8 cellular contexts compared by ENCODE assay signal in genomic region chr14:69543341-69544249, GRCh38. TPM values are rescaled to one million over a fixed set of nuclear protein-coding genes. Genes with fewer than 3 reads are reported as not detected.
DNase-seq lines count a peak whose midpoint lies in the region; TF ChIP-seq lines count a peak whose summit lies in the region.

No MANE protein-coding gene starts in this region.

- H3K9me3 ChIP-seq in BLaER1 treated with 17β-estradiol and CSF1 and Interleukin-3, amounts not matched to agents 10 nM and 100 nM (replicated peaks in 1 of 11) = peaks cover 0 to 10% (median 0%) of the 10 kb centered on the region in 11 experiments; a peak in 3 of 22 replicates
- H3K9me3 ChIP-seq in HEK293 (ENCODE audit: control insufficient read depth, insufficient read depth, low read depth, low read length) = no peaks in the 10 kb centered on the region

- peak overlapping the region in 2 of 11 experiments; percentile 2 to 31; a peak in 1 of 22 replicates for H3K9ac ChIP-seq in BLaER1 treated with 17β-estradiol and CSF1 and Interleukin-3, amounts not matched to agents 10 nM and 100 nM

- no peak overlapping the region for H3K4me3 ChIP-seq in BLaER1 treated with 17β-estradiol and CSF1 and Interleukin-3, amounts not matched to agents 10 nM and 100 nM
- H3K4me3 ChIP-seq in HEK293 (ENCODE audit: low read depth, low read length) (no peak overlapping the region), epithelial cell of esophagus (ENCODE audit: low read length) (no peak overlapping the region)

- intact Hi-C loops in posterior vena cava (cut with DNase I) = no loop called here

- H3K27ac ChIP-seq in BLaER1 treated with 17β-estradiol and CSF1 and Interleukin-3, amounts not matched to agents 10 nM and 100 nM = peak overlapping the region in 5 of 11 experiments; percentile 2 to 69 (median 41); a peak in 9 of 22 replicates
- no peak overlapping the region for H3K27ac ChIP-seq in HEK293 (ENCODE audit: extremely low read depth, low read depth, low read length)

- peaks cover 0 to 8% (median 0%) of the 10 kb centered on the region in 11 experiments; a peak in 2 of 22 replicates for H3K27me3 ChIP-seq in BLaER1 treated with 17β-estradiol and CSF1 and Interleukin-3, amounts not matched to agents 10 nM and 100 nM

- H3K36me3 ChIP-seq in BLaER1 treated with 17β-estradiol and CSF1 and Interleukin-3, amounts not matched to agents 10 nM and 100 nM = no peaks in the 10 kb centered on the region
- H3K36me3 ChIP-seq in HEK293 (ENCODE audit: control insufficient read depth in 2 of 2, insufficient read depth in 1 of 2, low read length in 2 of 2) = no peaks in the 10 kb centered on the region

- peaks cover 0 to 64% (median 28%) of the 10 kb centered on the region in 10 experiments; a peak in 17 of 20 replicates for H3K4me1 ChIP-seq in BLaER1 treated with 17β-estradiol and CSF1 and Interleukin-3, amounts not matched to agents 10 nM and 100 nM
- no peaks in the 10 kb centered on the region for H3K4me1 ChIP-seq in HEK293 (ENCODE audit: control insufficient read depth, insufficient read depth, low read length)

- no peaks in the 10 kb centered on the region for H4K20me1 ChIP-seq in BLaER1 treated with 17β-estradiol and CSF1 and Interleukin-3, amounts not matched to agents 10 nM and 100 nM

- H3K4me2 ChIP-seq in BLaER1 treated with 17β-estradiol and CSF1 and Interleukin-3, amounts not matched to agents 10 nM and 100 nM = peak overlapping the region in 10 of 11 experiments; percentile 17 to 85 (median 70); a peak in 18 of 22 replicates

- CTCF ChIA-PET in HEK293 (lab: Yijun Ruan, JAX) = interaction anchor here (0.6 to 5.5 kb wide), 5 partner anchors 8 to 240 kb away, joined by 3 to 34 read pairs (median 10); partner anchors contain the start of gene CCDC177

- DNase-seq in SKM-1 treated with dmso at 0.1 percent for 144 hours (lab: John Stamatoyannopoulos, UW; ENCODE audit: unreplicated experiment) = peak; percentile 59
- DNase-seq in epithelial cell of esophagus (ENCODE audit: low read depth) = peak; percentile 98
- peak; percentile 87 for DNase-seq in posterior vena cava (ENCODE audit: low spot score)
- no peak for DNase-seq in NCI-H1092 treated with DMSO at 0.1 percent for 48 hours (lab: John Stamatoyannopoulos, UW)
- no peak for DNase-seq in GF-D8 (lab: John Stamatoyannopoulos, UW)
- no peak for DNase-seq in OCI-M2 (lab: John Stamatoyannopoulos, UW; ENCODE audit: unreplicated experiment)

- TF ChIP-seq CTCF in HEK293 (tag by site-specific recombination; IDR thresholded peaks at IDR 0.05) (no peak), epithelial cell of esophagus (IDR thresholded peaks at IDR 0.05; ENCODE audit: insufficient read depth, low read depth, low read length, missing control alignments) (no peak)

- POLR2A ChIA-PET in HEK293 (lab: Yijun Ruan, JAX) = interaction anchor here (1.4 kb wide), 1 partner anchor 30 kb away, joined by 3 read pairs; no protein-coding TSS in a partner anchor

TF ChIP-seq in HEK293, 187 proteins besides CTCF, POLR2A, EP300 and RAD21:
- TF ChIP-seq ZBTB17 (tag by site-specific recombination; IDR thresholded peaks at IDR 0.05) = peak; percentile 37; the same call in 1 of the 2 replicates
- TF ChIP-seq ZNF692 (tag by site-specific recombination; IDR thresholded peaks at IDR 0.05) = 0 out of 2 replicates have a peak, but pooled peaks have one; percentile 28
- TF ChIP-seq ZNF776 (tag by site-specific recombination; IDR thresholded peaks at IDR 0.05; ENCODE audit: borderline replicate concordance) = no peak
- peak; percentile 34; the same call in 1 of the 2 replicates for TF ChIP-seq ZNF629 (tag by site-specific recombination; IDR thresholded peaks at IDR 0.05)
- peak; percentile 47; the same call in 1 of the 2 replicates for TF ChIP-seq ZNF600 (tag by site-specific recombination; IDR thresholded peaks at IDR 0.05)
- peak; percentile 67 for TF ChIP-seq OSR2 (tag by site-specific recombination; IDR thresholded peaks at IDR 0.05)
- TF ChIP-seq SCRT2 (tag by site-specific recombination; IDR thresholded peaks at IDR 0.05) = peak; percentile 81
- no peak for TF ChIP-seq SP7 (tag by site-specific recombination; IDR thresholded peaks at IDR 0.05)
- 0 out of 2 replicates have a peak, but pooled peaks have one; percentile 15 for TF ChIP-seq ZNF366 (tag by site-specific recombination; conservative IDR thresholded peaks at IDR 0.05)

RNA-seq across cellular contexts. Expression of gene CCDC177, which starts 31.1 kb away (rescaled TPM):
- total RNA-seq in posterior vena cava = not detected

RNA-seq across cellular contexts. Expression of gene PLEKHD1, which starts 59.1 kb away (rescaled TPM):
- total RNA-seq in posterior vena cava = under 1 TPM; 0.10 to 0.14 TPM

Comparison
In these comparisons a context has a peak if more than half of its experiments do, and no peak if none do; other contexts are left out.
1. DNase-seq: peak in SKM-1 treated with dmso at 0.1 percent for 144 hours (single experiment), epithelial cell of esophagus (single experiment) and posterior vena cava (single experiment); none in NCI-H1092 treated with DMSO at 0.1 percent for 48 hours (single experiment), GF-D8 (single experiment) and OCI-M2 (single experiment).